Comparison of ENCODE assay signal across 33 cellular contexts in genomic region chr16:55941552-55941951, GRCh38.
"Had no signal": no experiment of that assay in that cellular context is flagged by ENCODE, and none has a peak within 500 bp of the region (broad histone marks: within the 10 kb centered on the region; RNA-seq: fewer than 3 reads in every experiment).

No MANE protein-coding gene starts in this region.

- DNase-seq: activated effector memory CD4-positive, alpha-beta T cell treated with anti-CD3 and anti-CD28 coated beads, Interleukin-2, amount 50 U/mL, for 16 hours; activated effector memory CD4-positive, alpha-beta T cell treated with Interleukin-2 at 50 U/mL for 16 hours; activated gamma-delta T cell; activated gamma-delta T cell treated with Interleukin-2 at 50 U/mL for 16 hours; activated naive CD4-positive, alpha-beta T cell; activated naive CD4-positive, alpha-beta T cell treated with anti-CD3 and anti-CD28 coated beads for 36 hours; activated naive CD4-positive, alpha-beta T cell treated with anti-CD3 and anti-CD28 coated beads, Interleukin-2, amount 10 ng/mL, durations not matched to agents 7 days and 5 days; activated naive CD4-positive, alpha-beta T cell treated with anti-CD3 and anti-CD28 coated beads, Interleukin-2, amount 50 U/mL, for 16 hours; activated naive CD4-positive, alpha-beta T cell treated with Interleukin-2 at 50 U/mL for 16 hours; activated naive CD8-positive, alpha-beta T cell treated with anti-CD3 and anti-CD28 coated beads for 36 hours; activated naive CD8-positive, alpha-beta T cell treated with anti-CD3 and anti-CD28 coated beads, Interleukin-2, amount 10 ng/mL, durations not matched to agents 7 days and 5 days; activated naive CD8-positive, alpha-beta T cell treated with anti-CD3 and anti-CD28 coated beads, Interleukin-2, amount 50 U/mL, for 24 hours; activated T-cell treated with anti-CD3 and anti-CD28 coated beads, Interleukin-2, amount 50 U/mL, for 4 hours; activated T-cell treated with anti-CD3 and anti-CD28 coated beads, Interleukin-2, amount 50 U/mL, for 48 hours; activated T-cell treated with anti-CD3 and anti-CD28 coated beads, Interleukin-2, amount 50 U/mL, for 72 hours; adrenal gland; amniotic stem cell; amygdala; anterior cingulate cortex; aorta; body of pancreas; brain microvascular endothelial cell; caudate nucleus; central memory CD4-positive, alpha-beta T cell; cerebellar nuclear complex had no signal

- ATAC-seq: activated naive CD4-positive, alpha-beta T cell treated with anti-CD3 and anti-CD28 coated beads, Interleukin-2, amount 50 U/mL, for 72 hours; activated naive CD8-positive, alpha-beta T cell treated with anti-CD3 and anti-CD28 coated beads, Interleukin-2, amount 50 U/mL, for 24 hours; activated T-cell treated with anti-CD3 and anti-CD28 coated beads, Interleukin-2, amount 50 U/mL, for 4 hours; activated T-cell treated with anti-CD3 and anti-CD28 coated beads, Interleukin-2, amount 50 U/mL, for 72 hours; activated T-helper 17 cell treated with anti-CD3 and anti-CD28 coated beads, Interleukin-2, amount 50 U/mL, for 72 hours; body of pancreas had no signal

- FAIRE-seq: astrocyte, bronchial epithelial cell, colon had no signal

- H3K4me3 ChIP-seq: adrenal gland, ascending aorta, body of pancreas, breast epithelium, cardiac muscle cell had no signal

- H3K9me3 ChIP-seq: adrenal gland, body of pancreas, breast epithelium had no signal

- H3K4me1 ChIP-seq: adrenal gland, ascending aorta, body of pancreas, breast epithelium had no signal

- H3K27ac ChIP-seq: adrenal gland, ascending aorta, body of pancreas, brain microvascular endothelial cell, breast epithelium, cardiac muscle cell had no signal

- H3K36me3 ChIP-seq: adrenal gland, ascending aorta, brain microvascular endothelial cell, breast epithelium, cardiac muscle cell had no signal

- H3K27me3 ChIP-seq: adrenal gland, ascending aorta, body of pancreas, brain microvascular endothelial cell, breast epithelium had no signal
